8 cellular contexts compared by ENCODE assay signal in genomic region chr12:123062682-123063426, GRCh38.
DNase-seq lines count a peak whose midpoint lies in the region; ATAC-seq and TF ChIP-seq lines count a peak whose summit lies in the region.

No MANE protein-coding gene starts in this region.

- H3K4me2 ChIP-seq in mesenchymal stem cell (ENCODE audit: low read length, poor library complexity, severe bottlenecking) = no peak overlapping the region

- H3K9me3 ChIP-seq in CD4-positive, CD25-positive, alpha-beta regulatory T cell (ENCODE audit: control insufficient read depth in 2 of 2, low read length in 2 of 2) = no peaks in the 10 kb centered on the region
- H3K9me3 ChIP-seq in mesenchymal stem cell (ENCODE audit: control insufficient read depth, low read length) = no peaks in the 10 kb centered on the region

- H4K91ac ChIP-seq in mesenchymal stem cell (ENCODE audit: low read length) = no peak overlapping the region

- ATAC-seq in CD4-positive, CD25-positive, alpha-beta regulatory T cell (ENCODE audit: low read depth in 2 of 2) = peak in 1 of 2 donors; percentile 16
- ATAC-seq in HG03439 (IDR thresholded peaks at IDR 0.05; ENCODE audit: unreplicated experiment) = no peak
- ATAC-seq in activated CD8-positive, alpha-beta memory T cell treated with anti-CD3 and anti-CD28 coated beads, Interleukin-2, amount 10 ng/mL, durations not matched to agents 7 days and 5 days = no peak
- no peak for ATAC-seq in HG03025 (IDR thresholded peaks at IDR 0.05; ENCODE audit: low FRiP score, unreplicated experiment)

- peak overlapping the region in 2 of 3 donors; percentile 20 to 69 for H3K27ac Mint-ChIP-seq in CD4-positive, CD25-positive, alpha-beta regulatory T cell
- no peak overlapping the region for H3K27ac Mint-ChIP-seq in activated CD8-positive, alpha-beta memory T cell treated with anti-CD3 and anti-CD28 coated beads, Interleukin-2, amount 10 ng/mL, durations not matched to agents 7 days and 5 days

- no peak overlapping the region for H2BK120ac ChIP-seq in mesenchymal stem cell (ENCODE audit: low read depth, low read length)

- H3K4me3 ChIP-seq in CD4-positive, CD25-positive, alpha-beta regulatory T cell (ENCODE audit: low read depth, low read length) = no peak overlapping the region
- H3K4me3 ChIP-seq in LNCaP clone FGC (ENCODE audit: low read depth, low read length) (no peak overlapping the region), mesenchymal stem cell (ENCODE audit: insufficient read depth in 1 of 2, low read depth in 1 of 2, low read length in 2 of 2) (no peak overlapping the region)

- WGBS in mesenchymal stem cell = 52% methylated on average over 8 of the region's 8 CpGs

- H3K14ac ChIP-seq in mesenchymal stem cell (ENCODE audit: low read length in 2 of 2) = peak overlapping the region in 1 of 2 experiments; percentile 30

- TF ChIP-seq CTCF in LNCaP clone FGC (IDR thresholded peaks at IDR 0.05; ENCODE audit: control insufficient read depth, extremely low read depth, insufficient read depth) = no peak

- H2BK12ac ChIP-seq in mesenchymal stem cell (ENCODE audit: low read length in 2 of 2) = peak overlapping the region in 1 of 2 experiments; percentile 70

- peak overlapping the region; percentile 65 for H2AK5ac ChIP-seq in mesenchymal stem cell (ENCODE audit: low read length, severe bottlenecking)

- peaks cover 17 to 88% (median 32%) of the 10 kb centered on the region in 4 donors for H3K4me1 Mint-ChIP-seq in CD4-positive, CD25-positive, alpha-beta regulatory T cell
- peaks cover 14% of the 10 kb centered on the region for H3K4me1 Mint-ChIP-seq in activated CD8-positive, alpha-beta memory T cell treated with anti-CD3 and anti-CD28 coated beads, Interleukin-2, amount 10 ng/mL, durations not matched to agents 7 days and 5 days

- no peaks in the 10 kb centered on the region for H3K36me3 ChIP-seq in CD4-positive, CD25-positive, alpha-beta regulatory T cell (ENCODE audit: control insufficient read depth, insufficient read depth, low read length)
- H3K36me3 ChIP-seq in mesenchymal stem cell (ENCODE audit: control insufficient read depth in 1 of 2, insufficient read depth in 2 of 2, low read depth in 1 of 2, low read length in 2 of 2) = peaks cover 4 to 7% of the 10 kb centered on the region in 2 experiments

- H2BK15ac ChIP-seq in mesenchymal stem cell (ENCODE audit: low read depth, poor library complexity, severe bottlenecking) = no peak overlapping the region

- peak overlapping the region; percentile 81 to 82 for H3K18ac ChIP-seq in mesenchymal stem cell (ENCODE audit: low read depth in 1 of 2, low read length in 2 of 2)

- H4K8ac ChIP-seq in mesenchymal stem cell (ENCODE audit: low read length) = no peak overlapping the region

- in situ Hi-C loops in T47D (cut with HindIII; ENCODE audit: low pct_unique_long_range_greater_than_20kb, low sequenced_read_pairs) = no loop called here

- no peaks in the 10 kb centered on the region for H3K27me3 Mint-ChIP-seq in CD4-positive, CD25-positive, alpha-beta regulatory T cell
- no peaks in the 10 kb centered on the region for H3K27me3 Mint-ChIP-seq in activated CD8-positive, alpha-beta memory T cell treated with anti-CD3 and anti-CD28 coated beads, Interleukin-2, amount 10 ng/mL, durations not matched to agents 7 days and 5 days

- peak overlapping the region in 1 of 2 experiments; percentile 47 for H3K23ac ChIP-seq in mesenchymal stem cell (ENCODE audit: low read length in 2 of 2)

- peak overlapping the region; percentile 53 for H3K9ac ChIP-seq in mesenchymal stem cell (ENCODE audit: low read length)

- peak overlapping the region; percentile 77 to 81 for H3K4ac ChIP-seq in mesenchymal stem cell (ENCODE audit: low read depth in 1 of 2, low read length in 2 of 2)

- peaks cover 22% of the 10 kb centered on the region for H3K79me1 ChIP-seq in mesenchymal stem cell (replicated peaks; ENCODE audit: low read length, poor library complexity, severe bottlenecking)

- no peak overlapping the region for H2AFZ ChIP-seq in mesenchymal stem cell (ENCODE audit: low read depth, low read length)

- CTCF ChIA-PET in activated CD8-positive, alpha-beta memory T cell treated with anti-CD3 and anti-CD28 coated beads, Interleukin-2, amount 10 ng/mL, durations not matched to agents 7 days and 5 days (lab: Charles Lee) = interaction anchor here (1.1 to 5.6 kb wide), 3 partner anchors 13 to 44 kb away, joined by 3 to 30 read pairs (median 3); no protein-coding TSS in a partner anchor

- H3K36me3 Mint-ChIP-seq in CD4-positive, CD25-positive, alpha-beta regulatory T cell = peaks cover 14% of the 10 kb centered on the region
- no peaks in the 10 kb centered on the region for H3K36me3 Mint-ChIP-seq in activated CD8-positive, alpha-beta memory T cell treated with anti-CD3 and anti-CD28 coated beads, Interleukin-2, amount 10 ng/mL, durations not matched to agents 7 days and 5 days

- H2BK5ac ChIP-seq in mesenchymal stem cell (ENCODE audit: low read depth, low read length, poor library complexity, severe bottlenecking) = no peak overlapping the region

- no peaks in the 10 kb centered on the region for H3K9me3 Mint-ChIP-seq in CD4-positive, CD25-positive, alpha-beta regulatory T cell
- H3K9me3 Mint-ChIP-seq in activated CD8-positive, alpha-beta memory T cell treated with anti-CD3 and anti-CD28 coated beads, Interleukin-2, amount 10 ng/mL, durations not matched to agents 7 days and 5 days (ENCODE audit: low read depth) = no peaks in the 10 kb centered on the region

- peaks cover 23% of the 10 kb centered on the region for H3K4me1 ChIP-seq in CD4-positive, CD25-positive, alpha-beta regulatory T cell (ENCODE audit: control insufficient read depth, insufficient read depth, low read length, poor library complexity, severe bottlenecking)
- H3K4me1 ChIP-seq in mesenchymal stem cell (ENCODE audit: control insufficient read depth, insufficient read depth, low read depth, low read length) = peaks cover 27% of the 10 kb centered on the region

- H3K27me3 ChIP-seq in CD4-positive, CD25-positive, alpha-beta regulatory T cell (ENCODE audit: control insufficient read depth, insufficient read depth, low read length) = no peaks in the 10 kb centered on the region
- no peaks in the 10 kb centered on the region for H3K27me3 ChIP-seq in mesenchymal stem cell (ENCODE audit: control insufficient read depth in 1 of 2, insufficient read depth in 1 of 2, low read length in 2 of 2)

- no peak overlapping the region for H3K27ac ChIP-seq in CD4-positive, CD25-positive, alpha-beta regulatory T cell (ENCODE audit: insufficient read depth, low read length, poor library complexity, severe bottlenecking)
- no peak overlapping the region for H3K27ac ChIP-seq in mesenchymal stem cell (ENCODE audit: low read length, poor library complexity, severe bottlenecking)

- DNase-seq in CD4-positive, CD25-positive, alpha-beta regulatory T cell = no peak
- DNase-seq in LNCaP clone FGC (ENCODE audit: low read depth) (peak; percentile 79), T47D (ENCODE audit: low read depth in 1 of 2, low spot score in 1 of 2) (peak; percentile 51 to 88), mesenchymal stem cell (peak; percentile 89), NCI-H2227 treated with DMSO at 0.1 percent for 48 hours (lab: John Stamatoyannopoulos, UW) (no peak)
- no peak for DNase-seq in activated CD8-positive, alpha-beta memory T cell treated with anti-CD3 and anti-CD28 coated beads, Interleukin-2, amount 10 ng/mL, durations not matched to agents 7 days and 5 days

- H3K4me3 Mint-ChIP-seq in CD4-positive, CD25-positive, alpha-beta regulatory T cell = no peak overlapping the region
- H3K4me3 Mint-ChIP-seq in activated CD8-positive, alpha-beta memory T cell treated with anti-CD3 and anti-CD28 coated beads, Interleukin-2, amount 10 ng/mL, durations not matched to agents 7 days and 5 days = no peak overlapping the region

Comparison
In these comparisons a context has a peak if more than half of its experiments do, and no peak if none do; other contexts are left out.
1. DNase-seq: peak in LNCaP clone FGC (single experiment), T47D (2 of 2) and mesenchymal stem cell (single experiment); none in CD4-positive, CD25-positive, alpha-beta regulatory T cell (0 of 3), NCI-H2227 treated with DMSO at 0.1 percent for 48 hours (single experiment) and activated CD8-positive, alpha-beta memory T cell treated with anti-CD3 and anti-CD28 coated beads, Interleukin-2, amount 10 ng/mL, durations not matched to agents 7 days and 5 days (single experiment).